In the genomic region with DNA sequence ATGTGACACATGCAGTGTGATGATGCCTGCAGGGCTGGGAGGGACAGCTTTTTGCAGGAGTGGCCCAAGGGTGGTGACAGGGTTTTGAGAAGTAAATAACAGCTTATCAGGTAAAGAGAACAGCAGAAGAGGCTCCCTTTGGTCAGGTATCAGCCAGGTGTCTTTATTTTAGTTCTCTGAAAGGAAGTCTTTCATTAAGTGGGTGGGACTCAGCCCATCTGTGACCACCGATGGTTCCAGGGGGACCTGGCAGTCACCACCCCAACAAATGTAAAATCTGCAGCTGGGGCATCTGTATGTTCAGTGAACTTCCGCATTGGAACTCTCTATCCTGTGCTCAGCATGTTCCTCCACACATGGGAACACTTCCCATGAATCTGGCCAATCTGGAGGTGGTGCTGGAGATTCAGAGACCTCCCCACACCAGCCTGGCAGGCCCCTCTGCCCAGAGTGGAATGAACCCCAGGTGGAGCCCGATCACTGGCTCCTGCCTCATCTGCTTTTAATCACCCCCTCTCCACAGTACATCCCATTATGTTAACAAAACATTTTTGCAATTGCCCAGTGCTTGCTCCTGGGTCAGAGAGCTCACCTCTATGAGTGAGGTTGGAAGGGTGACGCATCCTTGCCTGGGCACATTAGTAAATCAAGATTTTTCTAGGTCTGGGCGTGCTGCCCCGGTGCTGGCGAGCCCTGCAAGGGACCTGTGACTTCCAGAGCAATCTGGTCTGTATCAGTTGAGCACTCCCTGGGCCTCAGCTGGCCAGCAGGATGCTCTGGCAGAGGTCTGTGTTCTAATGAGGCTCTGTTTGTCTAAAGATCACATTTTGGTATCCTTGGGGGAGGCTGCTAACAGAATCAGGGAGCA, we compare ENCODE assay signal across 18 cellular contexts.
A peak's percentile ranks its signal among the peaks of the same experiment; 100 is the strongest.
DNase-seq lines count a peak whose midpoint lies in the region; ATAC-seq and TF ChIP-seq lines count a peak whose summit lies in the region.
"Had no signal": no experiment of that assay in that cellular context is flagged by ENCODE, and none has a peak within 500 bp of the region (broad histone marks: within the 10 kb centered on the region; RNA-seq: fewer than 3 reads in every experiment).

No MANE protein-coding gene starts in this region.

- ATAC-seq in sciatic nerve (peak; percentile 58), aorta (ENCODE audit: low FRiP score) (no peak), GM18505 (IDR thresholded peaks at IDR 0.05; ENCODE audit: unreplicated experiment) (no peak), HG02885 (IDR thresholded peaks at IDR 0.05; ENCODE audit: poor library complexity, unreplicated experiment) (no peak), HG03354 (IDR thresholded peaks at IDR 0.05; ENCODE audit: poor library complexity, severe bottlenecking, unreplicated experiment) (no peak)

- peaks cover 2% of the 10 kb centered on the region for H3K9me3 ChIP-seq in aorta (ENCODE audit: control insufficient read depth, low read length)

- H3K4me1 ChIP-seq in aorta (ENCODE audit: control insufficient read depth in 1 of 2, insufficient read depth in 2 of 2, low read length in 2 of 2), result no peaks in the 10 kb centered on the region

- H3K27me3 ChIP-seq in aorta (ENCODE audit: control insufficient read depth in 1 of 2, insufficient read depth in 2 of 2, low read length in 1 of 2), result no peaks in the 10 kb centered on the region
- H3K27me3 ChIP-seq: SJSA1 had no signal

- TF ChIP-seq CTCF in AG10803 (conservative IDR thresholded peaks at IDR 0.05; ENCODE audit: low read length) (no peak), fibroblast of the aortic adventitia (IDR thresholded peaks at IDR 0.05; ENCODE audit: insufficient read depth, low read length) (no peak)

- H3K27ac ChIP-seq in aorta (ENCODE audit: low read depth in 1 of 2, low read length in 2 of 2), result no peak overlapping the region
- H3K27ac ChIP-seq: SJSA1 had no signal

- 74 to 76% methylated on average over 7 of the region's 7 CpGs for WGBS in aorta, 2 donors

- no peaks in the 10 kb centered on the region for H3K36me3 ChIP-seq in aorta (ENCODE audit: control insufficient read depth in 1 of 2, insufficient read depth in 2 of 2, low read length in 1 of 2)
- H3K36me3 ChIP-seq: SJSA1 had no signal

- no peak for TF ChIP-seq POLR2A in GM18505 (IDR thresholded peaks at IDR 0.05; ENCODE audit: borderline replicate concordance, extremely low read depth, insufficient read depth, insufficient read length)

- DNase-seq in AG10803 (ENCODE audit: low read depth) (peak; percentile 16), M059J (ENCODE audit: low read depth) (peak; percentile 60), fibroblast of the aortic adventitia (ENCODE audit: low read depth) (peak; percentile 77), sciatic nerve (ENCODE audit: low spot score) (no peak), aorta (no peak)
- DNase-seq: Calu3; CD4-positive, alpha-beta T cell; DMS79; GDM1; NCI-H146; NCI-H2227 treated with DMSO at 0.1 percent for 48 hours; NCI-H526; NK-92 treated with Interleukin-12 subunit alpha and Interleukin-12 subunit beta, amount 100 ng/mL, for 24 hours; OCI-M1 had no signal

- H3K4me3 ChIP-seq in AG10803 (ENCODE audit: low read length), result no peak overlapping the region
- H3K4me3 ChIP-seq in fibroblast of the aortic adventitia (ENCODE audit: low read depth, low read length), result no peak overlapping the region
- no peak overlapping the region for H3K4me3 ChIP-seq in aorta (ENCODE audit: low read length in 2 of 2)
- H3K4me3 ChIP-seq: SJSA1 had no signal

- intact Hi-C loops in sciatic nerve (cut with DNase I) (no loop called here), aorta (cut with DNase I) (loop anchor here in 1 of 2 donors (10.0 kb wide), 1 partner anchor 145 kb away; the partner anchor contains the start of gene GDF10)

Comparison
In these comparisons a context has a peak if more than half of its experiments do, and no peak if none do; other contexts are left out.
1. DNase-seq: peak in AG10803 (single experiment), M059J (single experiment) and fibroblast of the aortic adventitia (single experiment); none in sciatic nerve (single experiment) and aorta (0 of 2).